Comparison of ENCODE assay signal across 8 cellular contexts in the genomic region with DNA sequence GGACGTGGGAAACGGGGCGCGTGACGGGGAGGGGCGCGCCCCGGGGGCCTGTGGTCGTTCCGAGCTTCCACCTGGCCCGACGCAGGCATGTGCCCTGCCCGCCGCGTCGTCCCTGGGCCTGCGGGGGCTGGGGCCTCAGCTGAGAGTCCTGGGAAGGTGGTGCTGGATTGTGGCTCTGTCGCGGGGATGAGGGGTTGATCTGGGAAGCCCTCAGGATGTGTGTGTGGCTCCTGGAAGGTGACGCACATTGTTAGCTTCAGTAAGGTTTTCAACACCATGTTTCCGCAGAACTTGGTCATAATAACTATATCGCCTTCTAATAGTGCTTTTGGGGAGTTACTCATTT.
A peak's percentile ranks its signal among the peaks of the same experiment; 100 is the strongest.
DNase-seq lines count a peak whose midpoint lies in the region; ATAC-seq and TF ChIP-seq lines count a peak whose summit lies in the region.

No MANE protein-coding gene starts in this region.

- H3K27ac ChIP-seq in dorsolateral prefrontal cortex: peak overlapping the region in 42 of 59 donors; percentile 7 to 93 (median 74)

- peaks cover under 1% of the 10 kb centered on the region for H3K9me3 Mint-ChIP-seq in Calu3 (ENCODE audit: low read depth, unreplicated experiment)

- no TSS peak for BruUV-seq in Calu3 (replicated peaks; lab: Mats Ljungman, UMichigan)

- H3K4me3 ChIP-seq in dorsolateral prefrontal cortex: peak overlapping the region; percentile 19 to 92 (median 75)
- H3K4me3 ChIP-seq in mononuclear cell (ENCODE audit: low read length): peak overlapping the region; percentile 48

- ATAC-seq in GM21576 (IDR thresholded peaks at IDR 0.05; ENCODE audit: unreplicated experiment): peak; percentile 10
- ATAC-seq in GM21717 (IDR thresholded peaks at IDR 0.05; ENCODE audit: unreplicated experiment): no peak
- ATAC-seq in GM18861 (IDR thresholded peaks at IDR 0.05; ENCODE audit: unreplicated experiment): no peak

- H3K4me1 Mint-ChIP-seq in Calu3 (ENCODE audit: low read depth, unreplicated experiment): peaks cover 10% of the 10 kb centered on the region

- intact Hi-C loops in Calu3 (cut with micrococcal nuclease; ENCODE audit: unreplicated experiment) (no loop called here), dorsolateral prefrontal cortex (cut with DNase I) (no loop called here)

- DNase-seq in Calu3 (peak; percentile 9), NCI-H226 (peak; percentile 3), dorsolateral prefrontal cortex (peak in 1 of 10 donors; percentile 14), activated gamma-delta T cell treated with Interleukin-2 at 50 U/mL for 16 hours (no peak)

- no peaks in the 10 kb centered on the region for H3K9me3 ChIP-seq in mononuclear cell (ENCODE audit: low read depth, low read length)

- no peak for TF ChIP-seq CTCF in Calu3 (IDR thresholded peaks at IDR 0.05; ENCODE audit: unreplicated experiment)
- no peak for TF ChIP-seq CTCF in dorsolateral prefrontal cortex (IDR thresholded peaks at IDR 0.05 in 54 of 56, conservative IDR thresholded peaks at IDR 0.05 in 2 of 56; ENCODE audit: low read depth in 1 of 56, partially characterized antibody in 56 of 56)

- peak overlapping the region; percentile 95 for H3K27ac Mint-ChIP-seq in Calu3 (ENCODE audit: unreplicated experiment)

- H3K27me3 ChIP-seq in dorsolateral prefrontal cortex (no peaks in the 10 kb centered on the region), mononuclear cell (ENCODE audit: insufficient read depth, low read length) (no peaks in the 10 kb centered on the region)

- peak overlapping the region; percentile 89 for H3K4me3 Mint-ChIP-seq in Calu3 (ENCODE audit: low read depth, unreplicated experiment)

- H3K36me3 Mint-ChIP-seq in Calu3 (ENCODE audit: insufficient read depth, unreplicated experiment): peaks cover 20% of the 10 kb centered on the region

- no peaks in the 10 kb centered on the region for H3K4me1 ChIP-seq in mononuclear cell (ENCODE audit: insufficient read depth, low read length)

- CTCF ChIA-PET in Calu3 (lab: Charles Lee): interaction anchor here (0.6 to 1.0 kb wide), 2 partner anchors 526 to 571 kb away, joined by 3 read pairs; no protein-coding TSS in a partner anchor

- H3K27me3 Mint-ChIP-seq in Calu3 (ENCODE audit: unreplicated experiment): no peaks in the 10 kb centered on the region
